1 cellular context compared by ENCODE assay signal in genomic region chr15:72521682-72522081, GRCh38.
TF ChIP-seq lines count a peak whose summit lies in the region.

No MANE protein-coding gene starts in this region.

TF ChIP-seq in HepG2, 621 proteins besides CTCF, POLR2A, EP300 and RAD21:
- no peak for TF ChIP-seq CSRNP1 (CRISPR knock-in tag; IDR thresholded peaks at IDR 0.05)
- TF ChIP-seq ZNF337 (CRISPR knock-in tag; IDR thresholded peaks at IDR 0.05; ENCODE audit: borderline replicate concordance, low read depth) = no peak
- TF ChIP-seq ZNF446 (CRISPR knock-in tag; IDR thresholded peaks at IDR 0.05) = no peak
- TF ChIP-seq POLR2AphosphoS5 (IDR thresholded peaks at IDR 0.05; ENCODE audit: low read depth, low read length) = no peak
- TF ChIP-seq ZNF431 (CRISPR knock-in tag; IDR thresholded peaks at IDR 0.05; ENCODE audit: borderline replicate concordance, low read depth) = no peak
- TF ChIP-seq GMEB1 (CRISPR knock-in tag; IDR thresholded peaks at IDR 0.05; ENCODE audit: borderline replicate concordance) = no peak
